Comparison of ENCODE assay signal across 8 cellular contexts in genomic region chr9:78131969-78132687, GRCh38.
DNase-seq lines count a peak whose midpoint lies in the region; ATAC-seq, FAIRE-seq and TF ChIP-seq lines count a peak whose summit lies in the region.

No MANE protein-coding gene starts in this region.

- H3K9me3 ChIP-seq in thoracic aorta, result no peaks in the 10 kb centered on the region

- H3K27me3 Mint-ChIP-seq in activated naive CD4-positive, alpha-beta T cell treated with anti-CD3 and anti-CD28 coated beads, Interleukin-2, amount 50 U/mL, for 24 hours, result no peaks in the 10 kb centered on the region
- H3K27me3 Mint-ChIP-seq in T-cell, result peaks cover 0 to 13% of the 10 kb centered on the region in 2 donors

- FAIRE-seq in GM12892 (lab: Jason Lieb, UNC), result no peak

- TF ChIP-seq CTCF in foreskin fibroblast (IDR thresholded peaks at IDR 0.05; ENCODE audit: low read depth, low read length) (no peak), thoracic aorta (IDR thresholded peaks at IDR 0.05) (no peak)

- ATAC-seq in T-cell (replicated peaks in 1 of 4) (no peak), thoracic aorta (ENCODE audit: insufficient number of reproducible peaks, low FRiP score, low read depth) (no peak), GM18519 (IDR thresholded peaks at IDR 0.05; ENCODE audit: low FRiP score, unreplicated experiment) (no peak)

- no peak for DNase-seq in activated naive CD4-positive, alpha-beta T cell (lab: John Stamatoyannopoulos, UW)
- DNase-seq in T-cell (no peak), foreskin fibroblast (peak in 1 of 2 donors; percentile 42), thoracic aorta (ENCODE audit: low spot score) (no peak), RPMI8226 (no peak), GM12892 (ENCODE audit: insufficient read length) (no peak)

- H3K27me3 ChIP-seq in thoracic aorta (replicated peaks; ENCODE audit: insufficient read depth), result no peaks in the 10 kb centered on the region

- peaks cover 4 to 8% of the 10 kb centered on the region in 2 donors for H3K4me1 ChIP-seq in thoracic aorta (ENCODE audit: control insufficient read depth in 1 of 2, low read depth in 2 of 2)

- peaks cover 5% of the 10 kb centered on the region for H3K9me3 Mint-ChIP-seq in activated naive CD4-positive, alpha-beta T cell treated with anti-CD3 and anti-CD28 coated beads, Interleukin-2, amount 50 U/mL, for 24 hours
- H3K9me3 Mint-ChIP-seq in T-cell, result no peaks in the 10 kb centered on the region

- peak overlapping the region; percentile 11 to 39 for H3K4me3 ChIP-seq in foreskin fibroblast (ENCODE audit: low read depth in 1 of 2, low read length in 2 of 2)
- peak overlapping the region; percentile 62 for H3K4me3 ChIP-seq in thoracic aorta

- H3K27ac ChIP-seq in thoracic aorta, result no peak overlapping the region

- no peaks in the 10 kb centered on the region for H3K36me3 Mint-ChIP-seq in activated naive CD4-positive, alpha-beta T cell treated with anti-CD3 and anti-CD28 coated beads, Interleukin-2, amount 50 U/mL, for 24 hours
- H3K36me3 Mint-ChIP-seq in T-cell, result no peaks in the 10 kb centered on the region

- H3K4me1 Mint-ChIP-seq in activated naive CD4-positive, alpha-beta T cell treated with anti-CD3 and anti-CD28 coated beads, Interleukin-2, amount 50 U/mL, for 24 hours, result peaks cover 19% of the 10 kb centered on the region
- peaks cover 15 to 18% (median 16%) of the 10 kb centered on the region in 3 donors for H3K4me1 Mint-ChIP-seq in T-cell

- H3K36me3 ChIP-seq in thoracic aorta, result no peaks in the 10 kb centered on the region

- no peak for TF ChIP-seq POLR2A in GM12892 (IDR thresholded peaks at IDR 0.05; ENCODE audit: low read depth, low read length)

- POLR2A ChIA-PET in T-cell (lab: Charles Lee), result no interaction called here

- peak overlapping the region; percentile 83 for H3K4me3 Mint-ChIP-seq in activated naive CD4-positive, alpha-beta T cell treated with anti-CD3 and anti-CD28 coated beads, Interleukin-2, amount 50 U/mL, for 24 hours
- peak overlapping the region; percentile 64 to 69 (median 65) for H3K4me3 Mint-ChIP-seq in T-cell

- CTCF ChIA-PET in T-cell (lab: Charles Lee), result interaction anchor here (0.6 to 0.8 kb wide), 4 partner anchors 9 to 139 kb away, joined by 3 to 4 read pairs (median 3); no protein-coding TSS in a partner anchor

- peak overlapping the region; percentile 89 for H3K27ac Mint-ChIP-seq in activated naive CD4-positive, alpha-beta T cell treated with anti-CD3 and anti-CD28 coated beads, Interleukin-2, amount 50 U/mL, for 24 hours
- H3K27ac Mint-ChIP-seq in T-cell, result peak overlapping the region; percentile 82 to 93
